ENCODE assay signal across 17 cellular contexts in the genomic region with DNA sequence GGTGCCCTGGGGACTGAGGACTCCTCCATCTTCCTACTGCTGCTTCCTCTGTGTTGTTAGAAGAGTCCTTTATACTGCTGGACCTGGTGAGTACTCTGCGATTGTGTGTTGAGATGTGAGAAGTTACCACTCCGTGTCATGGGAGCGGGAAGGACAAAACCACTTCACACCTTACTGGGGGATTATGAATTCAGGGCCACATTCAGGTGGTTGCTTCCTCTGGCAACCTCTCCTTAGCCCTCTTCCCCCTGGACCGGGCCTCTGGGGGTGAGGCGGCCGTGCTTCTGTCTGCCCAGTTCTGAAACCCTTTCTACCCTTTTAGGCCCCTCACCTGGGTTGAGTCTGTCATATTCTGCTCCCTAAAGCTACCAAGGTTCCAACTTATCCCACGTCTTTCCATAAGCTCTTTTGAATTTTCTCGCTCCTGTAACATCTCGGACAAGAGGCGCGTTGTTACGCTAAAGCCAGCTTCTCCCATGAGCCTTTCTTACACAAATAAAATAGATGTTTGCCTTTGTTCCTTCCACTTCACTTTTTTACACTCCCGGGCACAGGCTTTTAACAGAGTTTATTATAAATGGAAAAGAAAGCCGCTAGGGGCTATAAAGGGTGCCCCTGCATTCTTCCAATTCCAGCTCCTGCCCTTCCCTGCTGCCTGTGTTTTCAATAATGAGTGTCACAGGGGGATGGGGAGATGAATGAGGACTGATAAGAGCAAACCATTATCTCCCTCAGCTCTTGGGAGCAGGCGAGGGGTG. TPM values are rescaled to one million over a fixed set of nuclear protein-coding genes. Genes with fewer than 3 reads are reported as not detected.
"Had no signal": no experiment of that assay in that cellular context is flagged by ENCODE, and none has a peak within 500 bp of the region (broad histone marks: within the 10 kb centered on the region; RNA-seq: fewer than 3 reads in every experiment).

No MANE protein-coding gene starts in this region.

- H3K27me3 Mint-ChIP-seq: activated CD8-positive, alpha-beta memory T cell treated with anti-CD3 and anti-CD28 coated beads, Interleukin-2, amount 10 ng/mL, durations not matched to agents 7 days and 5 days had no signal

- ATAC-seq: activated CD8-positive, alpha-beta memory T cell treated with anti-CD3 and anti-CD28 coated beads, Interleukin-2, amount 10 ng/mL, durations not matched to agents 7 days and 5 days; gastroesophageal sphincter; left colon; right cardiac atrium; upper lobe of right lung had no signal

- H3K27ac ChIP-seq: gastroesophageal sphincter, prostate gland, suprapubic skin, upper lobe of right lung, VCaP had no signal

- H3K4me3 Mint-ChIP-seq: activated CD4-positive, alpha-beta memory T cell treated with anti-CD3 and anti-CD28 coated beads for 36 hours; activated CD8-positive, alpha-beta memory T cell treated with anti-CD3 and anti-CD28 coated beads, Interleukin-2, amount 10 ng/mL, durations not matched to agents 7 days and 5 days; nephron had no signal

- H3K36me3 ChIP-seq: gastroesophageal sphincter, prostate gland, suprapubic skin, upper lobe of right lung had no signal

- H3K36me3 Mint-ChIP-seq: activated CD4-positive, alpha-beta memory T cell treated with anti-CD3 and anti-CD28 coated beads for 36 hours; activated CD8-positive, alpha-beta memory T cell treated with anti-CD3 and anti-CD28 coated beads, Interleukin-2, amount 10 ng/mL, durations not matched to agents 7 days and 5 days had no signal

- H3K4me1 Mint-ChIP-seq: activated CD8-positive, alpha-beta memory T cell treated with anti-CD3 and anti-CD28 coated beads, Interleukin-2, amount 10 ng/mL, durations not matched to agents 7 days and 5 days had no signal

- H3K27me3 ChIP-seq: suprapubic skin, upper lobe of right lung had no signal

- H3K27ac Mint-ChIP-seq: activated CD4-positive, alpha-beta memory T cell treated with anti-CD3 and anti-CD28 coated beads for 36 hours; activated CD8-positive, alpha-beta memory T cell treated with anti-CD3 and anti-CD28 coated beads, Interleukin-2, amount 10 ng/mL, durations not matched to agents 7 days and 5 days; nephron had no signal

- H3K9me3 ChIP-seq: prostate gland, suprapubic skin, upper lobe of right lung had no signal

- H3K4me3 ChIP-seq: gastroesophageal sphincter, prostate gland, smooth muscle cell, suprapubic skin, upper lobe of right lung had no signal

- H3K4me1 ChIP-seq: gastroesophageal sphincter, prostate gland, suprapubic skin, upper lobe of right lung had no signal

- DNase-seq: activated CD4-positive, alpha-beta memory T cell treated with anti-CD3 and anti-CD28 coated beads for 36 hours; activated CD8-positive, alpha-beta memory T cell treated with anti-CD3 and anti-CD28 coated beads, Interleukin-2, amount 10 ng/mL, durations not matched to agents 7 days and 5 days; activated naive CD4-positive, alpha-beta T cell treated with anti-CD3 and anti-CD28 coated beads, Interleukin-2, amount 50 U/mL, for 16 hours; activated T-cell treated with anti-CD3 and anti-CD28 coated beads, Interleukin-2, amount 50 U/mL, for 1 hour; left colon; right cardiac atrium; stimulated activated CD4-positive, alpha-beta T cell treated with anti-CD3 and anti-CD28 coated beads, Interleukin-4, amount 100 ng/mL, for 4 hours; stimulated activated CD8-positive, alpha-beta memory T cell treated with anti-CD3 and anti-CD28 coated beads, Interleukin-4, amount 100 ng/mL, for 48 hours; stimulated activated naive CD4-positive, alpha-beta T cell treated with Interleukin-2 at 50 U/mL for 16 hours; upper lobe of right lung had no signal

RNA-seq across cellular contexts. Expression of a gene that starts 20.7 kb away (rescaled TPM):
- total RNA-seq: activated CD4-positive, alpha-beta memory T cell treated with anti-CD3 and anti-CD28 coated beads for 36 hours; activated CD8-positive, alpha-beta memory T cell treated with anti-CD3 and anti-CD28 coated beads, Interleukin-2, amount 10 ng/mL, durations not matched to agents 7 days and 5 days; T-helper 1 cell treated with Interleukin-12 subunit alpha and Interleukin-12 subunit beta and Interleukin-4 antibody, amounts not matched to agents 30 ng/mL and 1 ng/mL, for 36 hours had no signal
